In the genomic region with DNA sequence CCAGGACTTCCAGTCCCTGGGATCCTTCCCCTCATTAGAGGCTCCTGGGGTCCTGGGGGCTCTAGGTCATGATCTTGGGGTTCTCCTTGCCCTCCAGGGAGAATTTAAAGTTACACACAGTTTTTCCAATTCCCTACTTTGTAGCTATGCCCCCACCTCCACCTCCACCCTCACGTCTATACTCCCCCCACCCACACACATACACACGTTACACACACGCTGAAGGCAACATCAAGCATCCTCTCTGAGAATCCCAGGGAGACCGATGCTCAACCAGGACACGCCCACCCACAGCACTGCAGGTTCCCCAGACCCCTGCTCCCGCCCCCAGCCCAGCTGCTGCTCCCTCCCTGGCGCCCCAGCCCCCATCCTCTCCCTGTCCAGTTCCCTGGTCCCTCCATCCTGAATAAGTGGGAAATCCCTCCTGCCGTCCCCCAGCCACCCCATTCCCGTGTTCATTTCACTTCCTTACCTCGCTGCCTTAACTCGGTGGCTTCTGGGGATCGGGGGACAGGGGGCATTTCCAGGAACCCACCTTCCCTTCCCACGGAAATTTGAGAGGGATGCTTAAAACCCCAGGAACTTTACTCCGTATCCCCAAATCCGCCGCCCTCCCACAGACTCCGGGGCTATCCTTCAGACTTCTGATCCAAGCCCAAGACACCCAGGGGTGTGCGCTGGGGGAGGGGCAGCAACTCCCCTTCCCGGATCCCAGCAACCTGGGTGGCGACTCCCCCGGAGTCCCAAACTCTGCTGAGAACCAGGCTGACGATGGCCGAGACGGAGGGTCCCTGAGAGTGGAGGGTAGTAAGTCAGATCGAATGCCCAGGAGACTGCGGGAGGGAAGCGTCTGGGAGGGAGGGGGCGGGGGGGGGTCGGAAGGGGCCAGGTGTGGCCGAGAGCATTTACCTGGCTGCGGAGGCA, we compare ENCODE assay signal across 9 cellular contexts. TPM values are rescaled to one million over a fixed set of nuclear protein-coding genes. Genes with fewer than 3 reads are reported as not detected.
A peak's percentile ranks its signal among the peaks of the same experiment; 100 is the strongest.
DNase-seq lines count a peak whose midpoint lies in the region; TF ChIP-seq lines count a peak whose summit lies in the region.
"Had no signal": no experiment of that assay in that cellular context is flagged by ENCODE, and none has a peak within 500 bp of the region (broad histone marks: within the 10 kb centered on the region; RNA-seq: fewer than 3 reads in every experiment).

No MANE protein-coding gene starts in this region.

- no peaks in the 10 kb centered on the region for H3K36me3 ChIP-seq in brain microvascular endothelial cell (replicated peaks)
- no peaks in the 10 kb centered on the region for H3K36me3 ChIP-seq in thymus (ENCODE audit: control insufficient read depth, insufficient read depth)

- in situ Hi-C loops in brain microvascular endothelial cell (cut with HindIII; ENCODE audit: low pct_ligation_motif_present, low sequenced_read_pairs) = no loop called here

- no peaks in the 10 kb centered on the region for H3K9me3 Mint-ChIP-seq in activated CD4-positive, alpha-beta memory T cell treated with anti-CD3 and anti-CD28 coated beads for 36 hours
- no peaks in the 10 kb centered on the region for H3K9me3 Mint-ChIP-seq in activated CD4-positive, alpha-beta memory T cell treated with anti-CD3 and anti-CD28 coated beads, Interleukin-2, amount 10 ng/mL, durations not matched to agents 7 days and 5 days

- H3K27me3 Mint-ChIP-seq in activated CD4-positive, alpha-beta memory T cell treated with anti-CD3 and anti-CD28 coated beads for 36 hours = peaks cover 34% of the 10 kb centered on the region
- H3K27me3 Mint-ChIP-seq in activated CD4-positive, alpha-beta memory T cell treated with anti-CD3 and anti-CD28 coated beads, Interleukin-2, amount 10 ng/mL, durations not matched to agents 7 days and 5 days = peaks cover 37% of the 10 kb centered on the region

- H3K27ac Mint-ChIP-seq in activated CD4-positive, alpha-beta memory T cell treated with anti-CD3 and anti-CD28 coated beads for 36 hours = no peak overlapping the region
- no peak overlapping the region for H3K27ac Mint-ChIP-seq in activated CD4-positive, alpha-beta memory T cell treated with anti-CD3 and anti-CD28 coated beads, Interleukin-2, amount 10 ng/mL, durations not matched to agents 7 days and 5 days

- H3K4me1 Mint-ChIP-seq in activated CD4-positive, alpha-beta memory T cell treated with anti-CD3 and anti-CD28 coated beads for 36 hours (ENCODE audit: low read depth) = peaks cover 15% of the 10 kb centered on the region
- H3K4me1 Mint-ChIP-seq in activated CD4-positive, alpha-beta memory T cell treated with anti-CD3 and anti-CD28 coated beads, Interleukin-2, amount 10 ng/mL, durations not matched to agents 7 days and 5 days = peaks cover 6% of the 10 kb centered on the region

- 7% methylated on average over 31 of the region's 31 CpGs for WGBS in thymus

- CTCF ChIA-PET in activated CD4-positive, alpha-beta memory T cell treated with anti-CD3 and anti-CD28 coated beads for 36 hours (lab: Charles Lee) = interaction anchor here (1.2 to 1.8 kb wide), 3 partner anchors 15 to 220 kb away, joined by 3 to 5 read pairs (median 4); no protein-coding TSS in a partner anchor
- CTCF ChIA-PET in activated CD4-positive, alpha-beta memory T cell treated with anti-CD3 and anti-CD28 coated beads, Interleukin-2, amount 10 ng/mL, durations not matched to agents 7 days and 5 days (lab: Charles Lee) = interaction anchor here (0.6 kb wide), 1 partner anchor 48 kb away, joined by 6 read pairs; no protein-coding TSS in a partner anchor

- no peak for DNase-seq in activated CD4-positive, alpha-beta memory T cell treated with anti-CD3 and anti-CD28 coated beads for 36 hours
- no peak for DNase-seq in activated CD4-positive, alpha-beta memory T cell treated with anti-CD3 and anti-CD28 coated beads, Interleukin-2, amount 10 ng/mL, durations not matched to agents 7 days and 5 days
- no peak for DNase-seq in brain microvascular endothelial cell
- peak; percentile 55 for DNase-seq in left kidney (ENCODE audit: low read depth, low spot score)
- DNase-seq in ureter (ENCODE audit: low spot score) = no peak
- no peak for DNase-seq in NCI-H187 treated with DMSO at 0.1 percent for 48 hours (lab: John Stamatoyannopoulos, UW)
- no peak for DNase-seq in NCI-H774 (lab: John Stamatoyannopoulos, UW)
- DNase-seq: NCI-H446 had no signal

- H3K27ac ChIP-seq in brain microvascular endothelial cell (no peak overlapping the region), thymus (ENCODE audit: low read depth) (no peak overlapping the region)

- H3K4me3 Mint-ChIP-seq in activated CD4-positive, alpha-beta memory T cell treated with anti-CD3 and anti-CD28 coated beads for 36 hours = peak overlapping the region; percentile 61
- no peak overlapping the region for H3K4me3 Mint-ChIP-seq in activated CD4-positive, alpha-beta memory T cell treated with anti-CD3 and anti-CD28 coated beads, Interleukin-2, amount 10 ng/mL, durations not matched to agents 7 days and 5 days

- H3K4me3 ChIP-seq in brain microvascular endothelial cell (ENCODE audit: low read depth, low read length) = peak overlapping the region; percentile 54
- H3K4me3 ChIP-seq in thymus (ENCODE audit: low read length) = peak overlapping the region; percentile 41

- no peak for TF ChIP-seq CTCF in brain microvascular endothelial cell (IDR thresholded peaks at IDR 0.05; ENCODE audit: low read depth, low read length, missing control alignments)

- H3K36me3 Mint-ChIP-seq in activated CD4-positive, alpha-beta memory T cell treated with anti-CD3 and anti-CD28 coated beads for 36 hours = no peaks in the 10 kb centered on the region
- H3K36me3 Mint-ChIP-seq in activated CD4-positive, alpha-beta memory T cell treated with anti-CD3 and anti-CD28 coated beads, Interleukin-2, amount 10 ng/mL, durations not matched to agents 7 days and 5 days (ENCODE audit: low read depth) = no peaks in the 10 kb centered on the region

- intact Hi-C loops in activated CD4-positive, alpha-beta memory T cell treated with anti-CD3 and anti-CD28 coated beads for 36 hours (cut with micrococcal nuclease) = no loop called here

- H3K27me3 ChIP-seq in brain microvascular endothelial cell (replicated peaks) (peaks cover 2% of the 10 kb centered on the region), thymus (ENCODE audit: control insufficient read depth, insufficient read depth) (peaks cover 27% of the 10 kb centered on the region)

- POLR2A ChIA-PET in activated CD4-positive, alpha-beta memory T cell treated with anti-CD3 and anti-CD28 coated beads for 36 hours (lab: Charles Lee) = no interaction called here
- POLR2A ChIA-PET in activated CD4-positive, alpha-beta memory T cell treated with anti-CD3 and anti-CD28 coated beads, Interleukin-2, amount 10 ng/mL, durations not matched to agents 7 days and 5 days (lab: Charles Lee) = no interaction called here

- H3K9me3 ChIP-seq in thymus (ENCODE audit: control insufficient read depth) = peaks cover 1% of the 10 kb centered on the region

- no peaks in the 10 kb centered on the region for H3K4me1 ChIP-seq in thymus (ENCODE audit: control insufficient read depth, insufficient read depth, low read length)

RNA-seq across cellular contexts. Expression of a gene that starts 6.7 kb away (rescaled TPM):
- under 1 TPM; 0.92 to 0.97 TPM for total RNA-seq in activated CD4-positive, alpha-beta memory T cell treated with anti-CD3 and anti-CD28 coated beads for 36 hours
- total RNA-seq in activated CD4-positive, alpha-beta memory T cell treated with anti-CD3 and anti-CD28 coated beads, Interleukin-2, amount 10 ng/mL, durations not matched to agents 7 days and 5 days = 1 to 10 TPM; 3.2 to 3.4 TPM
- 21.3 TPM for polyA plus RNA-seq in thymus
- 581 TPM for total RNA-seq in ureter

RNA-seq across cellular contexts. Expression of a gene that starts 59.6 kb away (rescaled TPM):
- 1 to 10 TPM in 1 of 2 experiments, under 1 TPM in 1; 0.93 to 1.8 TPM for total RNA-seq in activated CD4-positive, alpha-beta memory T cell treated with anti-CD3 and anti-CD28 coated beads for 36 hours
- total RNA-seq in activated CD4-positive, alpha-beta memory T cell treated with anti-CD3 and anti-CD28 coated beads, Interleukin-2, amount 10 ng/mL, durations not matched to agents 7 days and 5 days = 1 to 10 TPM; 2.1 to 3.2 TPM
- 5.4 TPM for polyA plus RNA-seq in thymus
- 5.6 TPM for total RNA-seq in ureter

Comparison
In these comparisons a context has a peak if more than half of its experiments do, and no peak if none do; other contexts are left out.
1. RNA of a gene that starts 6.7 kb away (total RNA-seq): 581 TPM in ureter (single experiment); 3.2 to 3.4 TPM in activated CD4-positive, alpha-beta memory T cell treated with anti-CD3 and anti-CD28 coated beads, Interleukin-2, amount 10 ng/mL, durations not matched to agents 7 days and 5 days and 0.92 to 0.97 TPM in activated CD4-positive, alpha-beta memory T cell treated with anti-CD3 and anti-CD28 coated beads for 36 hours; every median in the first group is over 100 times any median in the second.